9 cellular contexts compared by ENCODE assay signal in genomic region chr11:95849087-95849825, GRCh38.
DNase-seq lines count a peak whose midpoint lies in the region; ATAC-seq, FAIRE-seq and TF ChIP-seq lines count a peak whose summit lies in the region.
"Had no signal": no experiment of that assay in that cellular context is flagged by ENCODE, and none has a peak within 500 bp of the region (broad histone marks: within the 10 kb centered on the region; RNA-seq: fewer than 3 reads in every experiment).

No MANE protein-coding gene starts in this region.

- no peaks in the 10 kb centered on the region for H3F3A ChIP-seq in SU-DHL-6 (ENCODE audit: insufficient read depth)

- H3K9ac ChIP-seq in SU-DHL-6 (ENCODE audit: low read length) = no peak overlapping the region

- H4K20me1 ChIP-seq in SU-DHL-6 (ENCODE audit: low read depth, low read length) = no peaks in the 10 kb centered on the region

- no peak overlapping the region for H2AFZ ChIP-seq in SU-DHL-6 (ENCODE audit: low read depth, low read length, severe bottlenecking)

- peak; percentile 52 for FAIRE-seq in urothelium cell line (lab: Jason Lieb, UNC)

- peak; percentile 34 for DNase-seq in CD1c-positive myeloid dendritic cell (ENCODE audit: extremely low spot score)
- peak; percentile 43 for DNase-seq in KBM-7
- peak; percentile 43 for DNase-seq in ecto neural progenitor cell (ENCODE audit: low spot score)
- peak; percentile 82 for DNase-seq in medulla oblongata (ENCODE audit: extremely low spot score)
- peak; percentile 62 for DNase-seq in urothelium cell line (ENCODE audit: low spot score)
- no peak for DNase-seq in effector CD4-positive, alpha-beta T cell

- no peaks in the 10 kb centered on the region for H3K79me2 ChIP-seq in SU-DHL-6 (ENCODE audit: insufficient read depth, low read length)

- in situ Hi-C loops in KBM-7 (cut with MboI; ENCODE audit: low pct_unique_long_range_greater_than_20kb, low sequenced_read_pairs) = no loop called here

- H3K36me3 ChIP-seq in SU-DHL-6 (ENCODE audit: low read length) = peaks cover 11% of the 10 kb centered on the region; the same call in 1 of the 2 replicates

- H3K27me3 ChIP-seq in SU-DHL-6 (ENCODE audit: low read length) = no peaks in the 10 kb centered on the region
- H3K27me3 ChIP-seq: Peyer's patch had no signal

- H3K9me3 ChIP-seq in SU-DHL-6 (ENCODE audit: insufficient read depth, low read length) = no peaks in the 10 kb centered on the region
- H3K9me3 ChIP-seq: Peyer's patch had no signal

- no peak overlapping the region for H3K4me2 ChIP-seq in SU-DHL-6 (ENCODE audit: low read depth, low read length, poor library complexity, severe bottlenecking)

- TF ChIP-seq CTCF in SU-DHL-6 (IDR thresholded peaks at IDR 0.05; ENCODE audit: insufficient read depth, low read length, poor library complexity, severe bottlenecking) = peak; percentile 20

- H3K9me2 ChIP-seq in SU-DHL-6 (replicated peaks; ENCODE audit: insufficient read depth, low read length) = no peaks in the 10 kb centered on the region

- H3K27ac ChIP-seq in SU-DHL-6 (ENCODE audit: low read depth, low read length) = no peak overlapping the region
- H3K27ac ChIP-seq: Peyer's patch had no signal

- no peak overlapping the region for H3K4me3 ChIP-seq in SU-DHL-6 (ENCODE audit: insufficient read depth, low read length, poor library complexity, severe bottlenecking)
- H3K4me3 ChIP-seq: Peyer's patch had no signal

- peak; percentile 52 for ATAC-seq in GM18861 (IDR thresholded peaks at IDR 0.05; ENCODE audit: unreplicated experiment)
